Comparison of ENCODE assay signal across 2 cellular contexts in genomic region chr22:23121026-23121823, GRCh38.
TF ChIP-seq lines count a peak whose summit lies in the region.

No MANE protein-coding gene starts in this region.

TF ChIP-seq in GM12878, 131 proteins besides CTCF, POLR2A, EP300 and RAD21:
- TF ChIP-seq IKZF2 (IDR thresholded peaks at IDR 0.05): no peak
- 0 out of 4 replicates have a peak, but pooled peaks of 1 of the 2 experiments have one; percentile 4 for TF ChIP-seq BHLHE40 (IDR thresholded peaks at IDR 0.05; ENCODE audit: borderline replicate concordance in 1 of 2, low read depth in 2 of 2, low read length in 1 of 2)
- TF ChIP-seq CEBPB (IDR thresholded peaks at IDR 0.05; ENCODE audit: borderline replicate concordance in 1 of 2, low read depth in 2 of 2, low read length in 2 of 2): no peak
- TF ChIP-seq, protein P1, sequence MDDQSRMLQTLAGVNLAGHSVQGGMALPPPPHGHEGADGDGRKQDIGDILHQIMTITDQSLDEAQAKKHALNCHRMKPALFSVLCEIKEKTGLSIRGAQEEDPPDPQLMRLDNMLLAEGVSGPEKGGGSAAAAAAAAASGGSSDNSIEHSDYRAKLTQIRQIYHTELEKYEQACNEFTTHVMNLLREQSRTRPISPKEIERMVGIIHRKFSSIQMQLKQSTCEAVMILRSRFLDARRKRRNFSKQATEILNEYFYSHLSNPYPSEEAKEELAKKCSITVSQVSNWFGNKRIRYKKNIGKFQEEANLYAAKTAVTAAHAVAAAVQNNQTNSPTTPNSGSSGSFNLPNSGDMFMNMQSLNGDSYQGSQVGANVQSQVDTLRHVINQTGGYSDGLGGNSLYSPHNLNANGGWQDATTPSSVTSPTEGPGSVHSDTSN (IDR thresholded peaks at IDR 0.05; ENCODE audit: insufficient replicate concordance, low read depth, low read length): no peak
- TF ChIP-seq TCF12 (IDR thresholded peaks at IDR 0.05; ENCODE audit: low read depth, low read length): 0 out of 2 replicates have a peak, but pooled peaks have one; percentile 44
- TF ChIP-seq ZNF207 (IDR thresholded peaks at IDR 0.05; ENCODE audit: borderline replicate concordance): no peak
- TF ChIP-seq, protein P2, sequence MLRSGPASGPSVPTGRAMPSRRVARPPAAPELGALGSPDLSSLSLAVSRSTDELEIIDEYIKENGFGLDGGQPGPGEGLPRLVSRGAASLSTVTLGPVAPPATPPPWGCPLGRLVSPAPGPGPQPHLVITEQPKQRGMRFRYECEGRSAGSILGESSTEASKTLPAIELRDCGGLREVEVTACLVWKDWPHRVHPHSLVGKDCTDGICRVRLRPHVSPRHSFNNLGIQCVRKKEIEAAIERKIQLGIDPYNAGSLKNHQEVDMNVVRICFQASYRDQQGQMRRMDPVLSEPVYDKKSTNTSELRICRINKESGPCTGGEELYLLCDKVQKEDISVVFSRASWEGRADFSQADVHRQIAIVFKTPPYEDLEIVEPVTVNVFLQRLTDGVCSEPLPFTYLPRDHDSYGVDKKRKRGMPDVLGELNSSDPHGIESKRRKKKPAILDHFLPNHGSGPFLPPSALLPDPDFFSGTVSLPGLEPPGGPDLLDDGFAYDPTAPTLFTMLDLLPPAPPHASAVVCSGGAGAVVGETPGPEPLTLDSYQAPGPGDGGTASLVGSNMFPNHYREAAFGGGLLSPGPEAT (IDR thresholded peaks at IDR 0.05; ENCODE audit: low read depth): no peak
- no peak for TF ChIP-seq SIX5 (IDR thresholded peaks at IDR 0.05; ENCODE audit: low read depth, low read length, severe bottlenecking)
- TF ChIP-seq PKNOX1 (IDR thresholded peaks at IDR 0.05): no peak
- no peak for TF ChIP-seq SUPT20H (IDR thresholded peaks at IDR 0.05; ENCODE audit: borderline replicate concordance, control insufficient read depth, low read depth, low read length)
- TF ChIP-seq NR2F1 (conservative IDR thresholded peaks at IDR 0.05): no peak
- no peak for TF ChIP-seq CBX3 (IDR thresholded peaks at IDR 0.05; ENCODE audit: borderline replicate concordance, low read depth)
- TF ChIP-seq, protein P3, sequence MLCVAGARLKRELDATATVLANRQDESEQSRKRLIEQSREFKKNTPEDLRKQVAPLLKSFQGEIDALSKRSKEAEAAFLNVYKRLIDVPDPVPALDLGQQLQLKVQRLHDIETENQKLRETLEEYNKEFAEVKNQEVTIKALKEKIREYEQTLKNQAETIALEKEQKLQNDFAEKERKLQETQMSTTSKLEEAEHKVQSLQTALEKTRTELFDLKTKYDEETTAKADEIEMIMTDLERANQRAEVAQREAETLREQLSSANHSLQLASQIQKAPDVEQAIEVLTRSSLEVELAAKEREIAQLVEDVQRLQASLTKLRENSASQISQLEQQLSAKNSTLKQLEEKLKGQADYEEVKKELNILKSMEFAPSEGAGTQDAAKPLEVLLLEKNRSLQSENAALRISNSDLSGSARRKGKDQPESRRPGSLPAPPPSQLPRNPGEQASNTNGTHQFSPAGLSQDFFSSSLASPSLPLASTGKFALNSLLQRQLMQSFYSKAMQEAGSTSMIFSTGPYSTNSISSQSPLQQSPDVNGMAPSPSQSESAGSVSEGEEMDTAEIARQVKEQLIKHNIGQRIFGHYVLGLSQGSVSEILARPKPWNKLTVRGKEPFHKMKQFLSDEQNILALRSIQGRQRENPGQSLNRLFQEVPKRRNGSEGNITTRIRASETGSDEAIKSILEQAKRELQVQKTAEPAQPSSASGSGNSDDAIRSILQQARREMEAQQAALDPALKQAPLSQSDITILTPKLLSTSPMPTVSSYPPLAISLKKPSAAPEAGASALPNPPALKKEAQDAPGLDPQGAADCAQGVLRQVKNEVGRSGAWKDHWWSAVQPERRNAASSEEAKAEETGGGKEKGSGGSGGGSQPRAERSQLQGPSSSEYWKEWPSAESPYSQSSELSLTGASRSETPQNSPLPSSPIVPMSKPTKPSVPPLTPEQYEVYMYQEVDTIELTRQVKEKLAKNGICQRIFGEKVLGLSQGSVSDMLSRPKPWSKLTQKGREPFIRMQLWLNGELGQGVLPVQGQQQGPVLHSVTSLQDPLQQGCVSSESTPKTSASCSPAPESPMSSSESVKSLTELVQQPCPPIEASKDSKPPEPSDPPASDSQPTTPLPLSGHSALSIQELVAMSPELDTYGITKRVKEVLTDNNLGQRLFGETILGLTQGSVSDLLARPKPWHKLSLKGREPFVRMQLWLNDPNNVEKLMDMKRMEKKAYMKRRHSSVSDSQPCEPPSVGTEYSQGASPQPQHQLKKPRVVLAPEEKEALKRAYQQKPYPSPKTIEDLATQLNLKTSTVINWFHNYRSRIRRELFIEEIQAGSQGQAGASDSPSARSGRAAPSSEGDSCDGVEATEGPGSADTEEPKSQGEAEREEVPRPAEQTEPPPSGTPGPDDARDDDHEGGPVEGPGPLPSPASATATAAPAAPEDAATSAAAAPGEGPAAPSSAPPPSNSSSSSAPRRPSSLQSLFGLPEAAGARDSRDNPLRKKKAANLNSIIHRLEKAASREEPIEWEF (IDR thresholded peaks at IDR 0.05; ENCODE audit: insufficient replicate concordance, low read depth, low read length): no peak
- TF ChIP-seq STAT3 (IDR thresholded peaks at IDR 0.05; ENCODE audit: low read depth, low read length): no peak
- TF ChIP-seq CREB1 (IDR thresholded peaks at IDR 0.05; ENCODE audit: low read depth): no peak
- TF ChIP-seq DPF2 (IDR thresholded peaks at IDR 0.05): no peak
TF ChIP-seq in GM12878: peak in this region for 2.

TF ChIP-seq in neural cell, 6 proteins besides CTCF, POLR2A, EP300 and RAD21:
- TF ChIP-seq, protein P4, sequence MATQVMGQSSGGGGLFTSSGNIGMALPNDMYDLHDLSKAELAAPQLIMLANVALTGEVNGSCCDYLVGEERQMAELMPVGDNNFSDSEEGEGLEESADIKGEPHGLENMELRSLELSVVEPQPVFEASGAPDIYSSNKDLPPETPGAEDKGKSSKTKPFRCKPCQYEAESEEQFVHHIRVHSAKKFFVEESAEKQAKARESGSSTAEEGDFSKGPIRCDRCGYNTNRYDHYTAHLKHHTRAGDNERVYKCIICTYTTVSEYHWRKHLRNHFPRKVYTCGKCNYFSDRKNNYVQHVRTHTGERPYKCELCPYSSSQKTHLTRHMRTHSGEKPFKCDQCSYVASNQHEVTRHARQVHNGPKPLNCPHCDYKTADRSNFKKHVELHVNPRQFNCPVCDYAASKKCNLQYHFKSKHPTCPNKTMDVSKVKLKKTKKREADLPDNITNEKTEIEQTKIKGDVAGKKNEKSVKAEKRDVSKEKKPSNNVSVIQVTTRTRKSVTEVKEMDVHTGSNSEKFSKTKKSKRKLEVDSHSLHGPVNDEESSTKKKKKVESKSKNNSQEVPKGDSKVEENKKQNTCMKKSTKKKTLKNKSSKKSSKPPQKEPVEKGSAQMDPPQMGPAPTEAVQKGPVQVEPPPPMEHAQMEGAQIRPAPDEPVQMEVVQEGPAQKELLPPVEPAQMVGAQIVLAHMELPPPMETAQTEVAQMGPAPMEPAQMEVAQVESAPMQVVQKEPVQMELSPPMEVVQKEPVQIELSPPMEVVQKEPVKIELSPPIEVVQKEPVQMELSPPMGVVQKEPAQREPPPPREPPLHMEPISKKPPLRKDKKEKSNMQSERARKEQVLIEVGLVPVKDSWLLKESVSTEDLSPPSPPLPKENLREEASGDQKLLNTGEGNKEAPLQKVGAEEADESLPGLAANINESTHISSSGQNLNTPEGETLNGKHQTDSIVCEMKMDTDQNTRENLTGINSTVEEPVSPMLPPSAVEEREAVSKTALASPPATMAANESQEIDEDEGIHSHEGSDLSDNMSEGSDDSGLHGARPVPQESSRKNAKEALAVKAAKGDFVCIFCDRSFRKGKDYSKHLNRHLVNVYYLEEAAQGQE (IDR thresholded peaks at IDR 0.05; ENCODE audit: borderline replicate concordance): peak; percentile 69
- TF ChIP-seq POLR2AphosphoS5 (IDR thresholded peaks at IDR 0.05) (no peak), MXI1 (conservative IDR thresholded peaks at IDR 0.05; ENCODE audit: poor library complexity, severe bottlenecking) (no peak), SMC3 (conservative IDR thresholded peaks at IDR 0.05; ENCODE audit: poor library complexity) (no peak)
